In the genomic region with DNA sequence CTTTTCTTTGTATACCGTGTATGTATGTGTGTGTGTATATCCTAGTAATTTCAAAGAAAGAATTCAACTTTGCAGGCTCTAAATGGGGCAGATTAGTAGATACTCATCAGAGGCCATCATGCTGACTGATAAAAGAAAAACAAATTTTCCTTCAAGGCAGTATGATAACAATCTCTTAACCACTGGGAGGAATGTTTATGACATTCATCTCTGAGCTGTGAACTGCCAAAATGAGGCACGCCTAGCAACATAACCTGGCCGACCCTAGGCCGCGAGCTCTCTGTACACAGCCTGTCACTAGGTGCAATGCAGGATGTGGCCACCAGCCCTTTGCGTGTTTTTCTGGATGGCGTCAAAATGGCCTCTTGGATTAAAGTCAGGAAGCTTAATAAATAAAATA, we compare ENCODE assay signal across 17 cellular contexts.
DNase-seq lines count a peak whose midpoint lies in the region; ATAC-seq and TF ChIP-seq lines count a peak whose summit lies in the region.
"Had no signal": no experiment of that assay in that cellular context is flagged by ENCODE, and none has a peak within 500 bp of the region (broad histone marks: within the 10 kb centered on the region; RNA-seq: fewer than 3 reads in every experiment).

No MANE protein-coding gene starts in this region.

- H3K36me3 ChIP-seq in effector memory CD4-positive, alpha-beta T cell (ENCODE audit: control insufficient read depth, insufficient read depth, low read length) = peaks cover 11% of the 10 kb centered on the region
- H3K36me3 ChIP-seq in psoas muscle (ENCODE audit: insufficient read depth in 1 of 2, low read depth in 1 of 2) (peaks cover 8 to 99% of the 10 kb centered on the region in 2 donors), body of pancreas (replicated peaks in 1 of 2; ENCODE audit: insufficient read depth in 1 of 2, low read depth in 2 of 2) (peaks cover 0 to 9% of the 10 kb centered on the region in 2 donors)

- no peaks in the 10 kb centered on the region for H3K27me3 Mint-ChIP-seq in activated CD4-positive, alpha-beta T cell treated with anti-CD3 and anti-CD28 coated beads, Interleukin-2, amount 10 ng/mL, durations not matched to agents 24 days and 14 days
- H3K27me3 Mint-ChIP-seq: brain had no signal

- no peak for TF ChIP-seq POLR2A in body of pancreas (IDR thresholded peaks at IDR 0.05)

- H3K27ac ChIP-seq in 22Rv1 (no peak overlapping the region), psoas muscle (no peak overlapping the region), body of pancreas (no peak overlapping the region)
- peak overlapping the region; percentile 75 for H3K27ac ChIP-seq in effector memory CD4-positive, alpha-beta T cell (ENCODE audit: insufficient read depth, low read length, poor library complexity, severe bottlenecking)
- H3K27ac ChIP-seq: prostate gland had no signal

- H3K27me3 ChIP-seq in effector memory CD4-positive, alpha-beta T cell (replicated peaks; ENCODE audit: control insufficient read depth, insufficient read depth, low read length, poor library complexity, severe bottlenecking) = no peaks in the 10 kb centered on the region
- no peaks in the 10 kb centered on the region for H3K27me3 ChIP-seq in psoas muscle (ENCODE audit: insufficient read depth in 3 of 3, low read length in 2 of 3)
- no peaks in the 10 kb centered on the region for H3K27me3 ChIP-seq in body of pancreas

- WGBS in psoas muscle, 3 donors = 93 to 98% (median 95%) methylated on average over 7 of the region's 7 CpGs
- 90% methylated on average over 7 of the region's 7 CpGs for WGBS in body of pancreas, 2 donors

- TF ChIP-seq CTCF in 22Rv1 (IDR thresholded peaks at IDR 0.05) = 0 out of 2 replicates have a peak, but pooled peaks have one; percentile 12
- no peak for TF ChIP-seq CTCF in psoas muscle (IDR thresholded peaks at IDR 0.05)
- no peak for TF ChIP-seq CTCF in body of pancreas (IDR thresholded peaks at IDR 0.05)

- peaks cover 18% of the 10 kb centered on the region for H3K4me1 ChIP-seq in effector memory CD4-positive, alpha-beta T cell (ENCODE audit: control insufficient read depth, insufficient read depth, low read length, poor library complexity, severe bottlenecking)
- H3K4me1 ChIP-seq in psoas muscle = no peaks in the 10 kb centered on the region
- H3K4me1 ChIP-seq in body of pancreas = no peaks in the 10 kb centered on the region
- H3K4me1 ChIP-seq: prostate gland had no signal

- intact Hi-C loops in activated CD4-positive, alpha-beta T cell treated with anti-CD3 and anti-CD28 coated beads, Interleukin-2, amount 10 ng/mL, durations not matched to agents 24 days and 14 days (cut with micrococcal nuclease) = no loop called here
- intact Hi-C loops in psoas muscle (cut with DNase I) (no loop called here), body of pancreas (cut with DNase I) (no loop called here)

- H3K4me3 Mint-ChIP-seq in activated CD4-positive, alpha-beta T cell treated with anti-CD3 and anti-CD28 coated beads, Interleukin-2, amount 10 ng/mL, durations not matched to agents 24 days and 14 days = no peak overlapping the region
- H3K4me3 Mint-ChIP-seq: brain had no signal

- no peak overlapping the region for H3K4me3 ChIP-seq in effector memory CD4-positive, alpha-beta T cell (ENCODE audit: insufficient read depth, low read depth, low read length, poor library complexity, severe bottlenecking)
- H3K4me3 ChIP-seq in psoas muscle (no peak overlapping the region), body of pancreas (no peak overlapping the region)
- H3K4me3 ChIP-seq: prostate gland had no signal

- no peak for ATAC-seq in psoas muscle
- ATAC-seq in body of pancreas = no peak

- H3K9me3 ChIP-seq in effector memory CD4-positive, alpha-beta T cell (ENCODE audit: control insufficient read depth, low read length) = no peaks in the 10 kb centered on the region
- H3K9me3 ChIP-seq in psoas muscle (no peaks in the 10 kb centered on the region), body of pancreas (no peaks in the 10 kb centered on the region)
- H3K9me3 ChIP-seq: prostate gland had no signal

- H3K9me3 Mint-ChIP-seq in activated CD4-positive, alpha-beta T cell treated with anti-CD3 and anti-CD28 coated beads, Interleukin-2, amount 10 ng/mL, durations not matched to agents 24 days and 14 days = peaks cover 3% of the 10 kb centered on the region

- no peak overlapping the region for H3K27ac Mint-ChIP-seq in activated CD4-positive, alpha-beta T cell treated with anti-CD3 and anti-CD28 coated beads, Interleukin-2, amount 10 ng/mL, durations not matched to agents 24 days and 14 days

- H3K4me1 Mint-ChIP-seq in activated CD4-positive, alpha-beta T cell treated with anti-CD3 and anti-CD28 coated beads, Interleukin-2, amount 10 ng/mL, durations not matched to agents 24 days and 14 days = no peaks in the 10 kb centered on the region

- DNase-seq in EL (peak; percentile 1), psoas muscle (no peak), NCI-H2081 (lab: John Stamatoyannopoulos, UW) (no peak), COLO829 (ENCODE audit: low spot score) (no peak), body of pancreas (no peak)
- DNase-seq in activated CD4-positive, alpha-beta T cell treated with anti-CD3 and anti-CD28 coated beads, Interleukin-2, amount 10 ng/mL, durations not matched to agents 24 days and 14 days = peak; percentile 72
- DNase-seq in effector memory CD4-positive, alpha-beta T cell = peak; percentile 8 to 58 (median 57)
- DNase-seq: activated CD8-positive, alpha-beta memory T cell treated with anti-CD3 and anti-CD28 coated beads, Interleukin-2, amount 50 U/mL, for 48 hours; DMS79 treated with DMSO at 0.1 percent for 48 hours; effector CD8-positive, alpha-beta T cell; KBM-7; midbrain; NCI-H1417; NCI-H510A treated with DMSO at 0.1 percent for 48 hours had no signal

- H3K36me3 Mint-ChIP-seq in activated CD4-positive, alpha-beta T cell treated with anti-CD3 and anti-CD28 coated beads, Interleukin-2, amount 10 ng/mL, durations not matched to agents 24 days and 14 days (ENCODE audit: low read depth) = no peaks in the 10 kb centered on the region

Comparison
In these comparisons a context has a peak if more than half of its experiments do, and no peak if none do; other contexts are left out.
1. DNase-seq: peak in EL (single experiment), activated CD4-positive, alpha-beta T cell treated with anti-CD3 and anti-CD28 coated beads, Interleukin-2, amount 10 ng/mL, durations not matched to agents 24 days and 14 days (single experiment) and effector memory CD4-positive, alpha-beta T cell (3 of 3); none in psoas muscle (0 of 2), NCI-H2081 (0 of 2), COLO829 (single experiment) and body of pancreas (0 of 4).